ENCODE assay signal across 16 cellular contexts in genomic region chr6:148817689-148818088, GRCh38.
"Had no signal": no experiment of that assay in that cellular context is flagged by ENCODE, and none has a peak within 500 bp of the region (broad histone marks: within the 10 kb centered on the region; RNA-seq: fewer than 3 reads in every experiment).

No MANE protein-coding gene starts in this region.

- H3K4me1 ChIP-seq: body of pancreas, colonic mucosa, esophagus muscularis mucosa, pancreas, testis had no signal

- DNase-seq: activated CD4-positive, alpha-beta T cell treated with anti-CD3 and anti-CD28 coated beads for 48 hours; activated CD8-positive, alpha-beta memory T cell treated with anti-CD3 and anti-CD28 coated beads, Interleukin-2, amount 50 U/mL, for 48 hours; activated gamma-delta T cell treated with Interleukin-2 at 50 U/mL for 16 hours; amniotic stem cell; body of pancreas; caudate nucleus; colonic mucosa; pancreas; stimulated activated naive CD8-positive, alpha-beta T cell treated with anti-CD3 and anti-CD28 coated beads, Interleukin-15, amount 100 ng/mL, for 72 hours; testis; WERI-Rb-1 had no signal

- ATAC-seq: body of pancreas; left lobe of liver; pancreas; sciatic nerve; stimulated activated naive CD8-positive, alpha-beta T cell treated with anti-CD3 and anti-CD28 coated beads, Interleukin-15, amount 100 ng/mL, for 72 hours had no signal

- H3K4me1 Mint-ChIP-seq: stimulated activated naive CD8-positive, alpha-beta T cell treated with anti-CD3 and anti-CD28 coated beads, Interleukin-15, amount 100 ng/mL, for 72 hours had no signal

- FAIRE-seq: keratinocyte, pancreas had no signal

- H3K27ac ChIP-seq: body of pancreas, colonic mucosa, esophagus muscularis mucosa, pancreas, testis, WERI-Rb-1 had no signal

- H3K4me3 Mint-ChIP-seq: activated naive CD8-positive, alpha-beta T cell; stimulated activated naive CD8-positive, alpha-beta T cell treated with anti-CD3 and anti-CD28 coated beads, Interleukin-15, amount 100 ng/mL, for 72 hours had no signal

- H3K27ac Mint-ChIP-seq: activated naive CD8-positive, alpha-beta T cell; stimulated activated naive CD8-positive, alpha-beta T cell treated with anti-CD3 and anti-CD28 coated beads, Interleukin-15, amount 100 ng/mL, for 72 hours had no signal

- H3K4me3 ChIP-seq: body of pancreas, colonic mucosa, esophagus muscularis mucosa, pancreas, testis had no signal

- H3K27me3 ChIP-seq: body of pancreas, colonic mucosa, esophagus muscularis mucosa, pancreas, testis had no signal

- H3K36me3 ChIP-seq: colonic mucosa, esophagus muscularis mucosa, pancreas, WERI-Rb-1 had no signal

- H3K27me3 Mint-ChIP-seq: activated naive CD8-positive, alpha-beta T cell; stimulated activated naive CD8-positive, alpha-beta T cell treated with anti-CD3 and anti-CD28 coated beads, Interleukin-15, amount 100 ng/mL, for 72 hours had no signal

- H3K9me3 ChIP-seq: body of pancreas, colonic mucosa, esophagus muscularis mucosa, pancreas, testis had no signal
